Comparison of ENCODE assay signal across 8 cellular contexts in the genomic region with DNA sequence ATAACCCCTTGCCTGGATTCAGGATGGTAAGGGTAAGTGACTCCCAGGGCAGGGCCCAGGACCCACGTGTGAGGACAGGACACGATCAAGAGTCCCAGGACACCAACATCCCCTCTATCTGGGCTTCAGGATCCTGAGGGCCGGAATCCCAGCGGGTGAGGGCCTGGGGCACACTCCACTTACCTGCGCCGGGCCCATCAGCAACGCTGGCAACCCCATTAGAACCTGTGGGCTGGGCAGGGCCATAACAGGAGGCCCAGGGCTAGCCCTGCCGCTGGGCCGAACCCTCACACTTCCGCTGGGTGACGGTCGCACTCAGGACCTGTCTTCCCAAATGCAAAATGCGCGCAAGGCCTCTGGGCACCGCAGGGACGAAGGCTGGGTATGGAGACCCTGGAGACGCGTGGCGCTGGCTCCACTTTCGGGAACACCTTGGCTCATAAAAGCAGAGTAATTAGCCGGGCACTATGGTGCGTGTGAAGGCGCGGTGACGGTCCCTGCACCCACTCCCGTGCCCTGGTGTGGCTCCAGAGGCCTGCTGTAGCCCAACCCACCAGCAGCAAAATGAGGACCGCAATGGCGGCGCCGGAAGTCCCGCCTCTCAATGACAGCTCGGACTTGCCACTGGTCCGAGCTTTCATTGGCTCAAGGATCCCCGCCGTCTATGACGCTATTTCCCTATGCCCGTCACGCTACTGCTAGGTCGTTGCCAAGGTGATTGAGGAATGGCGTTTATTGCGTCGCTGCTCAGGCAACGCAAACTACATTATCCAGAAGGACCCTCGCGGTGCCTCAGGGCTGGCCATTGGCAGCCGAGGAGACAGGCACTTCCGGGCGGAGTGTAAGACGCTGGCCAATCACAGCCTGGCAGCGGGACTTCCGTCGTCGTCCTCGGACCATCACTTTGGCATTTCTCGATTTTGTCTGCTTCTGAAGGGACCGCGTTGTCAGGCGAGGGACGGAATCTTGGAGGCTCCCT. TPM values are rescaled to one million over a fixed set of nuclear protein-coding genes. Genes with fewer than 3 reads are reported as not detected.
DNase-seq lines count a peak whose midpoint lies in the region; ATAC-seq and TF ChIP-seq lines count a peak whose summit lies in the region.

ZNF132 (minus strand) TSS at position 578 of the 979 bp plus-strand sequence; CDS start at position 246, 332 bp downstream.

- H3K9me3 ChIP-seq in BE2C (peaks cover 6% of the 10 kb centered on the region), suprapubic skin (peaks cover 9% of the 10 kb centered on the region)

- no peak for TF ChIP-seq POLR2A in suprapubic skin (IDR thresholded peaks at IDR 0.05)

- H3K4me1 ChIP-seq in BE2C (no peaks in the 10 kb centered on the region), suprapubic skin (peaks cover 18% of the 10 kb centered on the region)

- no peak for TF ChIP-seq EP300 in suprapubic skin (IDR thresholded peaks at IDR 0.05)

- in situ Hi-C loops in SK-MEL-5 (cut with HindIII; ENCODE audit: low pct_unique_long_range_greater_than_20kb, low sequenced_read_pairs), result no loop called here

- peak within 1 kb of the TSS; percentile 27 for H3K27ac ChIP-seq in suprapubic skin

- H3K4me3 ChIP-seq in BE2C (ENCODE audit: low read depth, low read length) (peak within 1 kb of the TSS; percentile 84), suprapubic skin (peak within 1 kb of the TSS; percentile 59)

- H3K9me3 Mint-ChIP-seq in activated naive CD4-positive, alpha-beta T cell treated with anti-CD3 and anti-CD28 coated beads, Interleukin-2, amount 50 U/mL, for 72 hours, result peaks cover 39 to 42% of the 10 kb centered on the region in 2 donors

- ATAC-seq in GM19372 (IDR thresholded peaks at IDR 0.05; ENCODE audit: low read depth, unreplicated experiment) (peak; percentile 95), HG03565 (IDR thresholded peaks at IDR 0.05; ENCODE audit: unreplicated experiment) (peak; percentile 92), omental fat pad (ENCODE audit: low FRiP score) (peak; percentile 99)
- ATAC-seq in activated naive CD4-positive, alpha-beta T cell treated with anti-CD3 and anti-CD28 coated beads, Interleukin-2, amount 50 U/mL, for 72 hours, result peak; percentile 97 to 99

- H3K27me3 ChIP-seq in BE2C, result no peaks in the 10 kb centered on the region
- H3K27me3 ChIP-seq in suprapubic skin, result peaks cover 13% of the 10 kb centered on the region

- WGBS in suprapubic skin, result 14% methylated on average over 25 of the region's 59 CpGs

- peaks cover 63 to 67% of the 10 kb centered on the region in 2 donors for H3K36me3 Mint-ChIP-seq in activated naive CD4-positive, alpha-beta T cell treated with anti-CD3 and anti-CD28 coated beads, Interleukin-2, amount 50 U/mL, for 72 hours

- peak; percentile 97 for DNase-seq in BE2C
- peak; percentile 64 for DNase-seq in SK-MEL-5 (ENCODE audit: low read depth, low spot score)
- peak; percentile 89 to 94 for DNase-seq in activated naive CD4-positive, alpha-beta T cell treated with anti-CD3 and anti-CD28 coated beads, Interleukin-2, amount 50 U/mL, for 72 hours (ENCODE audit: low spot score in 2 of 2)
- DNase-seq in glomerular visceral epithelial cell (ENCODE audit: extremely low spot score), result peak; percentile 98
- DNase-seq in omental fat pad (ENCODE audit: low spot score), result peak; percentile 93
- DNase-seq in suprapubic skin (ENCODE audit: low spot score in 2 of 2), result peak; percentile 98

- TF ChIP-seq CTCF in BE2C (IDR thresholded peaks at IDR 0.05; ENCODE audit: low read depth, low read length) (no peak), omental fat pad (IDR thresholded peaks at IDR 0.05) (no peak), suprapubic skin (IDR thresholded peaks at IDR 0.05) (no peak)

- H3K27ac Mint-ChIP-seq in activated naive CD4-positive, alpha-beta T cell treated with anti-CD3 and anti-CD28 coated beads, Interleukin-2, amount 50 U/mL, for 72 hours, result peak within 1 kb of the TSS; percentile 96 to 97

- H3K36me3 ChIP-seq in BE2C (peaks cover 18% of the 10 kb centered on the region), suprapubic skin (peaks cover 31% of the 10 kb centered on the region)

RNA-seq across cellular contexts. Expression of gene ZNF132, which starts in this region (rescaled TPM):
- 6.0 TPM for polyA plus RNA-seq in BE2C (2012; ENCODE audit: insufficient read depth, insufficient read length, low read depth)
- total RNA-seq in SK-MEL-5 (2014; rRNA removed; shearing (Covaris generic)), result 0.16 and 0.35 TPM in 2 replicates
- 0.04 and 0.25 TPM in 2 replicates for polyA plus RNA-seq in SK-MEL-5 (2015; cell fraction: cytosol; rRNA removed)
- polyA plus RNA-seq in SK-MEL-5 (2015; cell fraction: nucleus; rRNA removed), result 0.07 TPM in 1 of 2 replicates, not detected in the other
- total RNA-seq in activated naive CD4-positive, alpha-beta T cell treated with anti-CD3 and anti-CD28 coated beads, Interleukin-2, amount 50 U/mL, for 72 hours, result 1 to 10 TPM; 3.1 to 3.4 TPM
- total RNA-seq in omental fat pad (1 to 10 TPM; 4.0 to 8.2 (median 4.6) TPM), suprapubic skin (1 to 10 TPM; 1.7 to 2.9 (median 2.3) TPM)

Comparison
In these comparisons a context has a peak if more than half of its experiments do, and no peak if none do; other contexts are left out.
1. Peak in every context shown above with its lines: DNase-seq, ATAC-seq, H3K4me3 ChIP-seq and H3K27ac ChIP-seq.
2. Peak in DNase-seq in SK-MEL-5; RNA of the gene not detected or under 1 TPM.